Comparison of ENCODE assay signal across 21 cellular contexts in the genomic region with DNA sequence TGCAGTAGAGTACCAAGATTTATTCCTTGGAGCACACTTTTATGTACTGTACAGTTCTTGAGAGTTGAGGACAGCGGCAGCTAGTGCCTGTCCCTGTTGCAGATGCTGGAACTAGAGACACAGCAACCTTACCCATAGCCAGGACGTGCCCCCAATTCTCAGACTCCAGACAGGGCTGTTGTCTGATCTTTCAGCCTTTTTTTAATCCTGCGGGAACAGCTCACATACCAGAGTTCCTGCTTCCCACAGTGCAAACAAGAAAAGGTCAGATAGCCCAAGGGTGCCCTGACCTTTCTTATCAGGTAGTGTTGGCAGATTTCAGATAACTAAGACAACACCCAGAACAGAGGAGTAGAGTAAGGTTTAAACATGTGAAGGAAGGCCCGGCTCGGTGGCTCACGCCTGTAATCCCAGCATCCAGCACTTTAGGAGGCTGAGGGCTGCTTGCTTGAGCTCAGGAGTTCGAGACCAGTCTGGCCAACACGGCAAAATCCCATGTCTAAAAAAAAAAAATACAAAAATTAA.
DNase-seq lines count a peak whose midpoint lies in the region; ATAC-seq and TF ChIP-seq lines count a peak whose summit lies in the region.
"Had no signal": no experiment of that assay in that cellular context is flagged by ENCODE, and none has a peak within 500 bp of the region (broad histone marks: within the 10 kb centered on the region; RNA-seq: fewer than 3 reads in every experiment).

No MANE protein-coding gene starts in this region.

- H3K4me1 ChIP-seq in lower lobe of right lung (peaks cover 16% of the 10 kb centered on the region), upper lobe of right lung (no peaks in the 10 kb centered on the region)

- no peaks in the 10 kb centered on the region for H3K9me3 Mint-ChIP-seq in CD14-positive monocyte
- H3K9me3 Mint-ChIP-seq: CD4-positive, alpha-beta T cell had no signal

- no peaks in the 10 kb centered on the region for H3K4me1 Mint-ChIP-seq in CD14-positive monocyte

- no peaks in the 10 kb centered on the region for H3K9me3 ChIP-seq in lower lobe of right lung
- no peaks in the 10 kb centered on the region for H3K9me3 ChIP-seq in upper lobe of right lung
- H3K9me3 ChIP-seq: esophagus squamous epithelium, ovary had no signal

- H3K27me3 ChIP-seq in lower lobe of right lung (ENCODE audit: low read depth) (no peaks in the 10 kb centered on the region), upper lobe of right lung (no peaks in the 10 kb centered on the region)
- H3K27me3 ChIP-seq: dorsolateral prefrontal cortex, esophagus squamous epithelium, ovary had no signal

- no peak for DNase-seq in Right ventricle myocardium superior
- no peak for DNase-seq in cardiac septum (ENCODE audit: low spot score)
- peak; percentile 6 for DNase-seq in fibroblast of pulmonary artery (ENCODE audit: low read depth)
- no peak for DNase-seq in lower lobe of right lung
- no peak for DNase-seq in upper lobe of right lung
- no peak for DNase-seq in CD14-positive monocyte (ENCODE audit: low spot score)
- no peak for DNase-seq in AG08396 (ENCODE audit: low spot score)
- DNase-seq: activated CD4-positive, alpha-beta T cell treated with anti-CD3 and anti-CD28 coated beads for 4 hours; activated naive CD4-positive, alpha-beta T cell treated with anti-CD3 and anti-CD28 coated beads, Interleukin-2, amount 50 U/mL, for 16 hours; CD4-positive, alpha-beta T cell; DND-41; dorsolateral prefrontal cortex; esophagus squamous epithelium; hippocampal formation; NCI-H1694 treated with DMSO at 0.1 percent for 48 hours; NCI-H446; ovary; stimulated activated naive CD4-positive, alpha-beta T cell treated with Interleukin-2 at 50 U/mL for 16 hours; T-helper 2 cell had no signal

- H3K36me3 ChIP-seq in lower lobe of right lung (peaks cover 53% of the 10 kb centered on the region), upper lobe of right lung (peaks cover 34% of the 10 kb centered on the region)
- H3K36me3 ChIP-seq: ovary had no signal

- intact Hi-C loops in Right ventricle myocardium superior (cut with DNase I) (no loop called here), cardiac septum (cut with DNase I) (no loop called here), lower lobe of right lung (cut with DNase I) (no loop called here), upper lobe of right lung (cut with DNase I) (no loop called here), CD14-positive monocyte (cut with micrococcal nuclease) (no loop called here)

- peak overlapping the region in 2 of 7 donors; percentile 22 to 32 for H3K27ac Mint-ChIP-seq in CD14-positive monocyte

- H3K36me3 Mint-ChIP-seq in CD14-positive monocyte, result peaks cover 70 to 92% of the 10 kb centered on the region in 2 donors

- ATAC-seq in Right ventricle myocardium superior (ENCODE audit: poor library complexity) (peak; percentile 67), lower lobe of right lung (peak; percentile 75 to 89), upper lobe of right lung (peak; percentile 82), HG02938 (IDR thresholded peaks at IDR 0.05; ENCODE audit: unreplicated experiment) (no peak)

- no peak overlapping the region for H3K4me3 Mint-ChIP-seq in CD14-positive monocyte
- H3K4me3 Mint-ChIP-seq: CD4-positive, alpha-beta T cell had no signal

- H3K27me3 Mint-ChIP-seq in CD14-positive monocyte (ENCODE audit: low read depth in 3 of 3), result peaks cover 0 to 2% (median 0%) of the 10 kb centered on the region in 3 donors
- H3K27me3 Mint-ChIP-seq: CD4-positive, alpha-beta T cell had no signal

- H3K27ac ChIP-seq in lower lobe of right lung, result no peak overlapping the region
- peak overlapping the region; percentile 3 for H3K27ac ChIP-seq in upper lobe of right lung
- H3K27ac ChIP-seq: dorsolateral prefrontal cortex, ovary had no signal

- H3K4me3 ChIP-seq in fibroblast of pulmonary artery (replicated peaks; ENCODE audit: low read depth, low read length) (no peak overlapping the region), lower lobe of right lung (no peak overlapping the region), upper lobe of right lung (no peak overlapping the region)
- H3K4me3 ChIP-seq: dorsolateral prefrontal cortex, esophagus squamous epithelium, ovary, smooth muscle cell had no signal

- TF ChIP-seq CTCF in fibroblast of pulmonary artery (IDR thresholded peaks at IDR 0.05; ENCODE audit: low read length, missing control alignments), result no peak
- TF ChIP-seq CTCF in lower lobe of right lung (IDR thresholded peaks at IDR 0.05), result no peak
- TF ChIP-seq CTCF in upper lobe of right lung (IDR thresholded peaks at IDR 0.05), result no peak
- no peak for TF ChIP-seq CTCF in CD14-positive monocyte (IDR thresholded peaks at IDR 0.05)
